Comparison of ENCODE assay signal across 20 cellular contexts in the genomic region with DNA sequence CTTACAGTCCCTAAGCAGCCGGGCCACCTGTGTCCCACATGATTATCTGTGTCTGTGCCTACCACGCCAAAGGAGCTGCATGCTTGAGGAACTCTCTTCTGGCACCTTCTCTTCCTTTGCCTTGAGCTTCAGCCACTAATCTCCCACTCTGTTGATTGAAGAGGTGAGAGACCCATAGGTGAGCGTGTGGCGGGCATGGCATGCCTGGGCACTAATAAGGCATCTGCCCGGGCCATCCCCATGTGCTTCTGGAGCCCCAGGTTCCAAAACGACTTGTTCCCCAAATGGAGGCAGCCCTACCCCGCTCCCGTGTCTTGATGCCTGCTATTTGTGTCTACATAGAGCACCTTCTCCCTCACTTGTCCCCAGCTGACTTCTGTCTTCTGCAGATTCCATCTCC.
"Had no signal": no experiment of that assay in that cellular context is flagged by ENCODE, and none has a peak within 500 bp of the region (broad histone marks: within the 10 kb centered on the region; RNA-seq: fewer than 3 reads in every experiment).

No MANE protein-coding gene starts in this region.

- DNase-seq: KBM-7, NCI-H1092, NCI-H1105 treated with DMSO at 0.1 percent for 48 hours, NCI-H1417 treated with DMSO at 0.1 percent for 48 hours, NCI-H146, NCI-H1694 treated with DMSO at 0.1 percent for 48 hours, NCI-H1930, NCI-H2081 treated with DMSO at 0.1 percent for 48 hours, NCI-H2171, NCI-H226, NCI-H446, NCI-H510A, NCI-H524 treated with DMSO at 0.1 percent for 48 hours, NCI-H69, NCI-H774, RPMI8226, SHP77 treated with DMSO at 0.1 percent for 48 hours, SJCRH30 had no signal

- ATAC-seq: SK-N-SH treated with all-trans-retinoic acid at 6 μM for 48 hours had no signal

- H3K4me3 ChIP-seq: SJCRH30 had no signal

- H3K27ac ChIP-seq: SJCRH30 had no signal

- H3K27me3 ChIP-seq: SJCRH30 had no signal

- H3K4me1 ChIP-seq: SJCRH30 had no signal

- FAIRE-seq: RCC 7860 had no signal

- H3K9me3 ChIP-seq: SJCRH30 had no signal
